9 cellular contexts compared by ENCODE assay signal in genomic region chr21:34722684-34723300, GRCh38.
DNase-seq lines count a peak whose midpoint lies in the region; ATAC-seq and TF ChIP-seq lines count a peak whose summit lies in the region.
"Had no signal": no experiment of that assay in that cellular context is flagged by ENCODE, and none has a peak within 500 bp of the region (broad histone marks: within the 10 kb centered on the region; RNA-seq: fewer than 3 reads in every experiment).

No MANE protein-coding gene starts in this region.

- H3K36me3 ChIP-seq in effector memory CD4-positive, alpha-beta T cell (ENCODE audit: control insufficient read depth, insufficient read depth, low read length), result no peaks in the 10 kb centered on the region
- H3K36me3 ChIP-seq: BLaER1 had no signal

- H3K4me1 ChIP-seq in effector memory CD4-positive, alpha-beta T cell (ENCODE audit: control insufficient read depth, insufficient read depth, low read length, poor library complexity, severe bottlenecking), result no peaks in the 10 kb centered on the region
- H3K4me1 ChIP-seq: BLaER1 had no signal

- DNase-seq in NCI-H1092 treated with DMSO at 0.1 percent for 48 hours (lab: John Stamatoyannopoulos, UW) (peak; percentile 28), NCI-H1092 (lab: John Stamatoyannopoulos, UW) (no peak), SW480 (ENCODE audit: low spot score) (peak; percentile 73), epithelial cell of esophagus (ENCODE audit: low read depth) (no peak), GF-D8 (lab: John Stamatoyannopoulos, UW) (no peak)
- DNase-seq in stimulated activated CD4-positive, alpha-beta T cell treated with anti-CD3 and anti-CD28 coated beads, Interleukin-2, amount 100 ng/mL, for 48 hours, result peak; percentile 14 to 23
- DNase-seq in effector memory CD4-positive, alpha-beta T cell, result no peak

- ATAC-seq in GM18907 (IDR thresholded peaks at IDR 0.05; ENCODE audit: unreplicated experiment), result no peak

- H3K27ac ChIP-seq in effector memory CD4-positive, alpha-beta T cell (ENCODE audit: insufficient read depth, low read length, poor library complexity, severe bottlenecking), result no peak overlapping the region
- H3K27ac ChIP-seq: BLaER1 had no signal

- peaks cover 6% of the 10 kb centered on the region for H3K27me3 ChIP-seq in effector memory CD4-positive, alpha-beta T cell (replicated peaks; ENCODE audit: control insufficient read depth, insufficient read depth, low read length, poor library complexity, severe bottlenecking)
- H3K27me3 ChIP-seq: BLaER1 had no signal

- H3K9me3 ChIP-seq in effector memory CD4-positive, alpha-beta T cell (ENCODE audit: control insufficient read depth, low read length), result no peaks in the 10 kb centered on the region
- H3K9me3 ChIP-seq: BLaER1 had no signal

- no peak overlapping the region for H3K4me3 ChIP-seq in epithelial cell of esophagus (ENCODE audit: low read length)
- no peak overlapping the region for H3K4me3 ChIP-seq in effector memory CD4-positive, alpha-beta T cell (ENCODE audit: insufficient read depth, low read depth, low read length, poor library complexity, severe bottlenecking)
- H3K4me3 ChIP-seq: BLaER1 had no signal

- peak; percentile 43 for TF ChIP-seq CTCF in epithelial cell of esophagus (IDR thresholded peaks at IDR 0.05; ENCODE audit: insufficient read depth, low read depth, low read length, missing control alignments)

Comparison
In these comparisons a context has a peak if more than half of its experiments do, and no peak if none do; other contexts are left out.
1. DNase-seq: peak in NCI-H1092 treated with DMSO at 0.1 percent for 48 hours (single experiment), SW480 (single experiment) and stimulated activated CD4-positive, alpha-beta T cell treated with anti-CD3 and anti-CD28 coated beads, Interleukin-2, amount 100 ng/mL, for 48 hours (2 of 2); none in NCI-H1092 (single experiment), epithelial cell of esophagus (single experiment), GF-D8 (single experiment) and effector memory CD4-positive, alpha-beta T cell (0 of 3).